ENCODE assay signal across 15 cellular contexts in genomic region chrX:124555036-124555595, GRCh38.
DNase-seq lines count a peak whose midpoint lies in the region; ATAC-seq and TF ChIP-seq lines count a peak whose summit lies in the region.
"Had no signal": no experiment of that assay in that cellular context is flagged by ENCODE, and none has a peak within 500 bp of the region (broad histone marks: within the 10 kb centered on the region; RNA-seq: fewer than 3 reads in every experiment).

No MANE protein-coding gene starts in this region.

- H3K4me3 Mint-ChIP-seq in activated CD8-positive, alpha-beta T cell treated with anti-CD3 and anti-CD28 coated beads for 36 hours = no peak overlapping the region
- H3K4me3 Mint-ChIP-seq in activated CD8-positive, alpha-beta T cell treated with anti-CD3 and anti-CD28 coated beads, Interleukin-2, amount 10 ng/mL, durations not matched to agents 7 days and 5 days = no peak overlapping the region
- H3K4me3 Mint-ChIP-seq: activated T-helper 17 cell treated with anti-CD3 and anti-CD28 coated beads, Interleukin-2, amount 50 U/mL, for 72 hours; central memory CD8-positive, alpha-beta T cell; type B pancreatic cell had no signal

- intact Hi-C loops in activated CD8-positive, alpha-beta T cell treated with anti-CD3 and anti-CD28 coated beads for 36 hours (cut with micrococcal nuclease) = no loop called here

- POLR2A ChIA-PET in activated CD8-positive, alpha-beta T cell treated with anti-CD3 and anti-CD28 coated beads for 36 hours (lab: Charles Lee) = interaction anchor here (0.6 kb wide), 1 partner anchor 617 kb away, joined by 3 read pairs; no protein-coding TSS in a partner anchor
- POLR2A ChIA-PET in activated CD8-positive, alpha-beta T cell treated with anti-CD3 and anti-CD28 coated beads, Interleukin-2, amount 10 ng/mL, durations not matched to agents 7 days and 5 days (lab: Charles Lee) = no interaction called here

- no peaks in the 10 kb centered on the region for H3K27me3 Mint-ChIP-seq in activated CD8-positive, alpha-beta T cell treated with anti-CD3 and anti-CD28 coated beads for 36 hours
- no peaks in the 10 kb centered on the region for H3K27me3 Mint-ChIP-seq in activated CD8-positive, alpha-beta T cell treated with anti-CD3 and anti-CD28 coated beads, Interleukin-2, amount 10 ng/mL, durations not matched to agents 7 days and 5 days (ENCODE audit: low read depth)
- H3K27me3 Mint-ChIP-seq: activated T-helper 17 cell treated with anti-CD3 and anti-CD28 coated beads, Interleukin-2, amount 50 U/mL, for 72 hours; central memory CD8-positive, alpha-beta T cell; type B pancreatic cell had no signal

- ATAC-seq in activated CD8-positive, alpha-beta T cell treated with anti-CD3 and anti-CD28 coated beads for 36 hours = peak; percentile 30
- no peak for ATAC-seq in activated CD8-positive, alpha-beta T cell treated with anti-CD3 and anti-CD28 coated beads, Interleukin-2, amount 10 ng/mL, durations not matched to agents 7 days and 5 days
- ATAC-seq in esophagus mucosa (peak; percentile 81), GM21528 (IDR thresholded peaks at IDR 0.05; ENCODE audit: low FRiP score, unreplicated experiment) (no peak)
- ATAC-seq: activated T-helper 17 cell treated with anti-CD3 and anti-CD28 coated beads, Interleukin-2, amount 50 U/mL, for 72 hours had no signal

- CTCF ChIA-PET in activated CD8-positive, alpha-beta T cell treated with anti-CD3 and anti-CD28 coated beads for 36 hours (lab: Charles Lee) = no interaction called here
- CTCF ChIA-PET in activated CD8-positive, alpha-beta T cell treated with anti-CD3 and anti-CD28 coated beads, Interleukin-2, amount 10 ng/mL, durations not matched to agents 7 days and 5 days (lab: Charles Lee) = no interaction called here

- no peaks in the 10 kb centered on the region for H3K9me3 Mint-ChIP-seq in activated CD8-positive, alpha-beta T cell treated with anti-CD3 and anti-CD28 coated beads for 36 hours
- no peaks in the 10 kb centered on the region for H3K9me3 Mint-ChIP-seq in activated CD8-positive, alpha-beta T cell treated with anti-CD3 and anti-CD28 coated beads, Interleukin-2, amount 10 ng/mL, durations not matched to agents 7 days and 5 days (ENCODE audit: insufficient read depth)
- H3K9me3 Mint-ChIP-seq: activated T-helper 17 cell treated with anti-CD3 and anti-CD28 coated beads, Interleukin-2, amount 50 U/mL, for 72 hours; central memory CD8-positive, alpha-beta T cell; type B pancreatic cell had no signal

- H3K36me3 Mint-ChIP-seq in activated CD8-positive, alpha-beta T cell treated with anti-CD3 and anti-CD28 coated beads for 36 hours (ENCODE audit: low read depth) = no peaks in the 10 kb centered on the region
- no peaks in the 10 kb centered on the region for H3K36me3 Mint-ChIP-seq in activated CD8-positive, alpha-beta T cell treated with anti-CD3 and anti-CD28 coated beads, Interleukin-2, amount 10 ng/mL, durations not matched to agents 7 days and 5 days (ENCODE audit: low read depth)
- H3K36me3 Mint-ChIP-seq: type B pancreatic cell had no signal

- H3K27ac Mint-ChIP-seq in activated CD8-positive, alpha-beta T cell treated with anti-CD3 and anti-CD28 coated beads for 36 hours = no peak overlapping the region
- no peak overlapping the region for H3K27ac Mint-ChIP-seq in activated CD8-positive, alpha-beta T cell treated with anti-CD3 and anti-CD28 coated beads, Interleukin-2, amount 10 ng/mL, durations not matched to agents 7 days and 5 days
- H3K27ac Mint-ChIP-seq: activated T-helper 17 cell treated with anti-CD3 and anti-CD28 coated beads, Interleukin-2, amount 50 U/mL, for 72 hours; type B pancreatic cell had no signal

- H3K4me1 Mint-ChIP-seq in activated CD8-positive, alpha-beta T cell treated with anti-CD3 and anti-CD28 coated beads for 36 hours (ENCODE audit: low read depth) = peaks cover 4% of the 10 kb centered on the region
- no peaks in the 10 kb centered on the region for H3K4me1 Mint-ChIP-seq in activated CD8-positive, alpha-beta T cell treated with anti-CD3 and anti-CD28 coated beads, Interleukin-2, amount 10 ng/mL, durations not matched to agents 7 days and 5 days (ENCODE audit: low read depth)
- H3K4me1 Mint-ChIP-seq: activated T-helper 17 cell treated with anti-CD3 and anti-CD28 coated beads, Interleukin-2, amount 50 U/mL, for 72 hours; central memory CD8-positive, alpha-beta T cell had no signal

- no peak overlapping the region for H3K4me3 ChIP-seq in skeletal muscle cell (ENCODE audit: low read depth, low read length)

- TF ChIP-seq CTCF in activated CD8-positive, alpha-beta T cell treated with anti-CD3 and anti-CD28 coated beads for 36 hours (IDR thresholded peaks at IDR 0.05) = no peak

- peak; percentile 4 for DNase-seq in activated CD8-positive, alpha-beta T cell treated with anti-CD3 and anti-CD28 coated beads for 36 hours
- no peak for DNase-seq in activated CD8-positive, alpha-beta T cell treated with anti-CD3 and anti-CD28 coated beads, Interleukin-2, amount 10 ng/mL, durations not matched to agents 7 days and 5 days
- DNase-seq in RPMI7951 (ENCODE audit: low read depth) (peak; percentile 59), skeletal muscle cell (ENCODE audit: low read depth) (peak; percentile 83), NCI-H2227 (lab: John Stamatoyannopoulos, UW; ENCODE audit: unreplicated experiment) (no peak)
- DNase-seq in activated CD8-positive, alpha-beta memory T cell treated with anti-CD3 and anti-CD28 coated beads, Interleukin-2, amount 50 U/mL, for 48 hours = no peak
- DNase-seq: activated CD4-positive, alpha-beta T cell treated with anti-CD3 and anti-CD28 coated beads for 48 hours; DMS153; erythroblast; midbrain had no signal

Comparison
In these comparisons a context has a peak if more than half of its experiments do, and no peak if none do; other contexts are left out.
1. ATAC-seq: peak in activated CD8-positive, alpha-beta T cell treated with anti-CD3 and anti-CD28 coated beads for 36 hours (single experiment) and esophagus mucosa (single experiment); none in activated CD8-positive, alpha-beta T cell treated with anti-CD3 and anti-CD28 coated beads, Interleukin-2, amount 10 ng/mL, durations not matched to agents 7 days and 5 days (single experiment) and GM21528 (single experiment).
2. DNase-seq: peak in activated CD8-positive, alpha-beta T cell treated with anti-CD3 and anti-CD28 coated beads for 36 hours (single experiment), RPMI7951 (single experiment) and skeletal muscle cell (single experiment); none in activated CD8-positive, alpha-beta T cell treated with anti-CD3 and anti-CD28 coated beads, Interleukin-2, amount 10 ng/mL, durations not matched to agents 7 days and 5 days (single experiment), activated CD8-positive, alpha-beta memory T cell treated with anti-CD3 and anti-CD28 coated beads, Interleukin-2, amount 50 U/mL, for 48 hours (single experiment) and NCI-H2227 (single experiment).